Comparison of ENCODE assay signal across 1 cellular context in the genomic region with DNA sequence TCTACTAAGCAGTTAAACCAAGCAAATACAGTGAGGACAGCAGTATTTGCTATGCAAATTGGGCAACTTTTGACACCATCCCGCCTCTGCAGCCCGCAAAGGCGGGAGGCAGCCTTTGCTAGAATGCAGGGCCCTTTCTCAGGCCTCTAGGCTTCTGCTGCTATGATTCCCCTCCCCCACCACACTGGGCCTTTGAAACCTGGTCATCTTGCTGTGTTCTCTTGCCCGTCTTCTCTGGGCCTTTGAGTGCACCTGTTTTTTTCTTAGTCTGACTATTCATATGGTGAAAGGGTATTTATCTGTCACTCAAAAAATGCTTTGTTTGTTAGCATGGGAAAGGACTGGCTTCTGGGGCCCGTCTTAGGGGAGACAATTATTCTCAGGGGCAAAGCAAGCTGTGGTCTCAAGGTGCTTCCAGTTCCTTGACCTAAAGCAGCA.
TF ChIP-seq lines count a peak whose summit lies in the region.

No MANE protein-coding gene starts in this region.

TF ChIP-seq in SK-N-SH, 30 proteins besides CTCF, POLR2A, EP300 and RAD21 (continued from another document):
- TF ChIP-seq, protein P1, sequence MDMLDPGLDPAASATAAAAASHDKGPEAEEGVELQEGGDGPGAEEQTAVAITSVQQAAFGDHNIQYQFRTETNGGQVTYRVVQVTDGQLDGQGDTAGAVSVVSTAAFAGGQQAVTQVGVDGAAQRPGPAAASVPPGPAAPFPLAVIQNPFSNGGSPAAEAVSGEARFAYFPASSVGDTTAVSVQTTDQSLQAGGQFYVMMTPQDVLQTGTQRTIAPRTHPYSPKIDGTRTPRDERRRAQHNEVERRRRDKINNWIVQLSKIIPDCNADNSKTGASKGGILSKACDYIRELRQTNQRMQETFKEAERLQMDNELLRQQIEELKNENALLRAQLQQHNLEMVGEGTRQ (IDR thresholded peaks at IDR 0.05; ENCODE audit: borderline replicate concordance, low read depth, low read length) = no peak
- no peak for TF ChIP-seq NRF1 (IDR thresholded peaks at IDR 0.05; ENCODE audit: low read depth, low read length)
- TF ChIP-seq, protein P2, sequence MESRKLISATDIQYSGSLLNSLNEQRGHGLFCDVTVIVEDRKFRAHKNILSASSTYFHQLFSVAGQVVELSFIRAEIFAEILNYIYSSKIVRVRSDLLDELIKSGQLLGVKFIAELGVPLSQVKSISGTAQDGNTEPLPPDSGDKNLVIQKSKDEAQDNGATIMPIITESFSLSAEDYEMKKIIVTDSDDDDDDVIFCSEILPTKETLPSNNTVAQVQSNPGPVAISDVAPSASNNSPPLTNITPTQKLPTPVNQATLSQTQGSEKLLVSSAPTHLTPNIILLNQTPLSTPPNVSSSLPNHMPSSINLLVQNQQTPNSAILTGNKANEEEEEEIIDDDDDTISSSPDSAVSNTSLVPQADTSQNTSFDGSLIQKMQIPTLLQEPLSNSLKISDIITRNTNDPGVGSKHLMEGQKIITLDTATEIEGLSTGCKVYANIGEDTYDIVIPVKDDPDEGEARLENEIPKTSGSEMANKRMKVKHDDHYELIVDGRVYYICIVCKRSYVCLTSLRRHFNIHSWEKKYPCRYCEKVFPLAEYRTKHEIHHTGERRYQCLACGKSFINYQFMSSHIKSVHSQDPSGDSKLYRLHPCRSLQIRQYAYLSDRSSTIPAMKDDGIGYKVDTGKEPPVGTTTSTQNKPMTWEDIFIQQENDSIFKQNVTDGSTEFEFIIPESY (IDR thresholded peaks at IDR 0.05; ENCODE audit: borderline replicate concordance, low read depth) = no peak
